Comparison of ENCODE assay signal across 17 cellular contexts in genomic region chr3:13263770-13264467, GRCh38.
DNase-seq lines count a peak whose midpoint lies in the region; ATAC-seq and TF ChIP-seq lines count a peak whose summit lies in the region.
"Had no signal": no experiment of that assay in that cellular context is flagged by ENCODE, and none has a peak within 500 bp of the region (broad histone marks: within the 10 kb centered on the region; RNA-seq: fewer than 3 reads in every experiment).

No MANE protein-coding gene starts in this region.

- H3K27me3 ChIP-seq in adrenal gland (no peaks in the 10 kb centered on the region), gastroesophageal sphincter (peaks cover 46% of the 10 kb centered on the region), upper lobe of right lung (no peaks in the 10 kb centered on the region)
- H3K27me3 ChIP-seq: tibial nerve had no signal

- peak overlapping the region in 3 of 5 donors; percentile 45 to 77 (median 63) for H3K27ac ChIP-seq in adrenal gland
- H3K27ac ChIP-seq in gastroesophageal sphincter: peak overlapping the region in 1 of 4 donors; percentile 10
- H3K27ac ChIP-seq in upper lobe of right lung: no peak overlapping the region
- H3K27ac ChIP-seq: neutrophil, tibial nerve had no signal

- ATAC-seq in gastroesophageal sphincter: peak; percentile 29
- peak; percentile 16 for ATAC-seq in upper lobe of right lung
- ATAC-seq in HG03039 (IDR thresholded peaks at IDR 0.05; ENCODE audit: unreplicated experiment): no peak
- ATAC-seq in GM18519 (IDR thresholded peaks at IDR 0.05; ENCODE audit: low FRiP score, unreplicated experiment): no peak
- no peak for ATAC-seq in GM21360 (IDR thresholded peaks at IDR 0.05; ENCODE audit: unreplicated experiment)
- ATAC-seq: activated T-helper 17 cell treated with anti-CD3 and anti-CD28 coated beads, Interleukin-2, amount 50 U/mL, for 72 hours had no signal

- H3K4me1 ChIP-seq in adrenal gland (replicated peaks in 1 of 2): no peaks in the 10 kb centered on the region
- peaks cover 0 to 7% (median 0%) of the 10 kb centered on the region in 3 donors for H3K4me1 ChIP-seq in gastroesophageal sphincter
- H3K4me1 ChIP-seq in upper lobe of right lung: no peaks in the 10 kb centered on the region
- H3K4me1 ChIP-seq: tibial nerve had no signal

- TF ChIP-seq CTCF in adrenal gland (IDR thresholded peaks at IDR 0.05): no peak
- TF ChIP-seq CTCF in gastroesophageal sphincter (IDR thresholded peaks at IDR 0.05): no peak
- TF ChIP-seq CTCF in upper lobe of right lung (IDR thresholded peaks at IDR 0.05): no peak

- no peaks in the 10 kb centered on the region for H3K9me3 ChIP-seq in adrenal gland (replicated peaks in 1 of 3)
- H3K9me3 ChIP-seq in gastroesophageal sphincter: peaks cover 0 to 3% (median 0%) of the 10 kb centered on the region in 3 donors
- H3K9me3 ChIP-seq in upper lobe of right lung: no peaks in the 10 kb centered on the region
- H3K9me3 ChIP-seq: neutrophil had no signal

- intact Hi-C loops in adrenal gland (cut with DNase I) (no loop called here), upper lobe of right lung (cut with DNase I) (no loop called here)

- TF ChIP-seq EP300 in gastroesophageal sphincter (IDR thresholded peaks at IDR 0.05): no peak

- H3K4me3 ChIP-seq in adrenal gland: no peak overlapping the region
- no peak overlapping the region for H3K4me3 ChIP-seq in gastroesophageal sphincter
- H3K4me3 ChIP-seq in upper lobe of right lung: no peak overlapping the region
- H3K4me3 ChIP-seq: tibial nerve had no signal

- WGBS in adrenal gland, 4 donors: 39 to 76% (median 58%) methylated on average over 23 to 26 of the region's 26 CpGs
- WGBS in gastroesophageal sphincter (ENCODE audit: low coverage in 1 of 2), 2 donors: 63 to 67% methylated on average over 1 to 13 of the region's 26 CpGs

- H3K36me3 ChIP-seq in adrenal gland (replicated peaks in 1 of 2) (no peaks in the 10 kb centered on the region), gastroesophageal sphincter (no peaks in the 10 kb centered on the region), upper lobe of right lung (no peaks in the 10 kb centered on the region)
- H3K36me3 ChIP-seq: neutrophil, tibial nerve had no signal

- TF ChIP-seq POLR2A in adrenal gland (IDR thresholded peaks at IDR 0.05) (peak in 1 of 2 donors; percentile 22), gastroesophageal sphincter (IDR thresholded peaks at IDR 0.05) (no peak)

- peak in 6 of 7 donors; percentile 54 to 74 (median 56) for DNase-seq in adrenal gland
- peak; percentile 60 for DNase-seq in medulla oblongata (ENCODE audit: extremely low spot score)
- no peak for DNase-seq in upper lobe of right lung
- no peak for DNase-seq in COR-L47 (lab: John Stamatoyannopoulos, UW)
- DNase-seq: activated CD4-positive, CD25-positive, alpha-beta regulatory T cell; effector CD4-positive, alpha-beta T cell; NCI-H187 treated with DMSO at 0.1 percent for 48 hours; NCI-H510A treated with DMSO at 0.1 percent for 48 hours; OCI-M1; SW 1271 had no signal

Comparison
In these comparisons a context has a peak if more than half of its experiments do, and no peak if none do; other contexts are left out.
1. DNase-seq: peak in adrenal gland (6 of 7) and medulla oblongata (single experiment); none in upper lobe of right lung (single experiment) and COR-L47 (single experiment).
2. ATAC-seq: peak in gastroesophageal sphincter (single experiment) and upper lobe of right lung (single experiment); none in HG03039 (single experiment), GM18519 (single experiment) and GM21360 (single experiment).